Comparison of ENCODE assay signal across 1 cellular context in the genomic region with DNA sequence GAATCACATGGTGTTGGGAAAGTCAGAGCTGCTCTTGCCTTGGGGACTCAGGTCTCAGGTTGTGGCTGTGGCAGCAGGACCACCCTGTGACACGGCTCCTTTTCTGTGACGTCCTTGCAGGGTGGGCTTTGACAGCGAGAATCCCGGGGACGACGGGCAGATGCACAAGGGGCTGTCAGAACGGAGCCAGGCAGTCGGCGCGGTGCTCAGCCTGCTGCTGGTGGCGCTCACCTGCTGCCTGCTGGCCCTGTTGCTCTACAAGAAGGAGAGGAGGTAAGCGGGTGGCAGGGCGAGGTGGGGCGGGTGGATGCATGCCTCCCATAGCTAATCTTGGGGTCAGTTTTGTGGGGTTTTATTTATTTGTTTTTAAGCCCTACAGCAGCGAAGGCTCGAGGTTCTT.
TF ChIP-seq lines count a peak whose summit lies in the region.

No MANE protein-coding gene starts in this region.

TF ChIP-seq in GM23338, 12 proteins besides CTCF, POLR2A, EP300 and RAD21 (continued from another document):
- TF ChIP-seq, protein P1, sequence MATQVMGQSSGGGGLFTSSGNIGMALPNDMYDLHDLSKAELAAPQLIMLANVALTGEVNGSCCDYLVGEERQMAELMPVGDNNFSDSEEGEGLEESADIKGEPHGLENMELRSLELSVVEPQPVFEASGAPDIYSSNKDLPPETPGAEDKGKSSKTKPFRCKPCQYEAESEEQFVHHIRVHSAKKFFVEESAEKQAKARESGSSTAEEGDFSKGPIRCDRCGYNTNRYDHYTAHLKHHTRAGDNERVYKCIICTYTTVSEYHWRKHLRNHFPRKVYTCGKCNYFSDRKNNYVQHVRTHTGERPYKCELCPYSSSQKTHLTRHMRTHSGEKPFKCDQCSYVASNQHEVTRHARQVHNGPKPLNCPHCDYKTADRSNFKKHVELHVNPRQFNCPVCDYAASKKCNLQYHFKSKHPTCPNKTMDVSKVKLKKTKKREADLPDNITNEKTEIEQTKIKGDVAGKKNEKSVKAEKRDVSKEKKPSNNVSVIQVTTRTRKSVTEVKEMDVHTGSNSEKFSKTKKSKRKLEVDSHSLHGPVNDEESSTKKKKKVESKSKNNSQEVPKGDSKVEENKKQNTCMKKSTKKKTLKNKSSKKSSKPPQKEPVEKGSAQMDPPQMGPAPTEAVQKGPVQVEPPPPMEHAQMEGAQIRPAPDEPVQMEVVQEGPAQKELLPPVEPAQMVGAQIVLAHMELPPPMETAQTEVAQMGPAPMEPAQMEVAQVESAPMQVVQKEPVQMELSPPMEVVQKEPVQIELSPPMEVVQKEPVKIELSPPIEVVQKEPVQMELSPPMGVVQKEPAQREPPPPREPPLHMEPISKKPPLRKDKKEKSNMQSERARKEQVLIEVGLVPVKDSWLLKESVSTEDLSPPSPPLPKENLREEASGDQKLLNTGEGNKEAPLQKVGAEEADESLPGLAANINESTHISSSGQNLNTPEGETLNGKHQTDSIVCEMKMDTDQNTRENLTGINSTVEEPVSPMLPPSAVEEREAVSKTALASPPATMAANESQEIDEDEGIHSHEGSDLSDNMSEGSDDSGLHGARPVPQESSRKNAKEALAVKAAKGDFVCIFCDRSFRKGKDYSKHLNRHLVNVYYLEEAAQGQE (IDR thresholded peaks at IDR 0.05; ENCODE audit: unreplicated experiment), result no peak
- TF ChIP-seq NANOG (IDR thresholded peaks at IDR 0.05; ENCODE audit: borderline replicate concordance) (no peak), EZH2 (IDR thresholded peaks at IDR 0.05; ENCODE audit: low read depth, unreplicated experiment) (no peak), JUNB (IDR thresholded peaks at IDR 0.05; ENCODE audit: unreplicated experiment) (no peak), POLR2AphosphoS5 (IDR thresholded peaks at IDR 0.05; ENCODE audit: low read depth) (no peak), EZH2phosphoT487 (IDR thresholded peaks at IDR 0.05; ENCODE audit: unreplicated experiment) (no peak)
- TF ChIP-seq, protein P2, sequence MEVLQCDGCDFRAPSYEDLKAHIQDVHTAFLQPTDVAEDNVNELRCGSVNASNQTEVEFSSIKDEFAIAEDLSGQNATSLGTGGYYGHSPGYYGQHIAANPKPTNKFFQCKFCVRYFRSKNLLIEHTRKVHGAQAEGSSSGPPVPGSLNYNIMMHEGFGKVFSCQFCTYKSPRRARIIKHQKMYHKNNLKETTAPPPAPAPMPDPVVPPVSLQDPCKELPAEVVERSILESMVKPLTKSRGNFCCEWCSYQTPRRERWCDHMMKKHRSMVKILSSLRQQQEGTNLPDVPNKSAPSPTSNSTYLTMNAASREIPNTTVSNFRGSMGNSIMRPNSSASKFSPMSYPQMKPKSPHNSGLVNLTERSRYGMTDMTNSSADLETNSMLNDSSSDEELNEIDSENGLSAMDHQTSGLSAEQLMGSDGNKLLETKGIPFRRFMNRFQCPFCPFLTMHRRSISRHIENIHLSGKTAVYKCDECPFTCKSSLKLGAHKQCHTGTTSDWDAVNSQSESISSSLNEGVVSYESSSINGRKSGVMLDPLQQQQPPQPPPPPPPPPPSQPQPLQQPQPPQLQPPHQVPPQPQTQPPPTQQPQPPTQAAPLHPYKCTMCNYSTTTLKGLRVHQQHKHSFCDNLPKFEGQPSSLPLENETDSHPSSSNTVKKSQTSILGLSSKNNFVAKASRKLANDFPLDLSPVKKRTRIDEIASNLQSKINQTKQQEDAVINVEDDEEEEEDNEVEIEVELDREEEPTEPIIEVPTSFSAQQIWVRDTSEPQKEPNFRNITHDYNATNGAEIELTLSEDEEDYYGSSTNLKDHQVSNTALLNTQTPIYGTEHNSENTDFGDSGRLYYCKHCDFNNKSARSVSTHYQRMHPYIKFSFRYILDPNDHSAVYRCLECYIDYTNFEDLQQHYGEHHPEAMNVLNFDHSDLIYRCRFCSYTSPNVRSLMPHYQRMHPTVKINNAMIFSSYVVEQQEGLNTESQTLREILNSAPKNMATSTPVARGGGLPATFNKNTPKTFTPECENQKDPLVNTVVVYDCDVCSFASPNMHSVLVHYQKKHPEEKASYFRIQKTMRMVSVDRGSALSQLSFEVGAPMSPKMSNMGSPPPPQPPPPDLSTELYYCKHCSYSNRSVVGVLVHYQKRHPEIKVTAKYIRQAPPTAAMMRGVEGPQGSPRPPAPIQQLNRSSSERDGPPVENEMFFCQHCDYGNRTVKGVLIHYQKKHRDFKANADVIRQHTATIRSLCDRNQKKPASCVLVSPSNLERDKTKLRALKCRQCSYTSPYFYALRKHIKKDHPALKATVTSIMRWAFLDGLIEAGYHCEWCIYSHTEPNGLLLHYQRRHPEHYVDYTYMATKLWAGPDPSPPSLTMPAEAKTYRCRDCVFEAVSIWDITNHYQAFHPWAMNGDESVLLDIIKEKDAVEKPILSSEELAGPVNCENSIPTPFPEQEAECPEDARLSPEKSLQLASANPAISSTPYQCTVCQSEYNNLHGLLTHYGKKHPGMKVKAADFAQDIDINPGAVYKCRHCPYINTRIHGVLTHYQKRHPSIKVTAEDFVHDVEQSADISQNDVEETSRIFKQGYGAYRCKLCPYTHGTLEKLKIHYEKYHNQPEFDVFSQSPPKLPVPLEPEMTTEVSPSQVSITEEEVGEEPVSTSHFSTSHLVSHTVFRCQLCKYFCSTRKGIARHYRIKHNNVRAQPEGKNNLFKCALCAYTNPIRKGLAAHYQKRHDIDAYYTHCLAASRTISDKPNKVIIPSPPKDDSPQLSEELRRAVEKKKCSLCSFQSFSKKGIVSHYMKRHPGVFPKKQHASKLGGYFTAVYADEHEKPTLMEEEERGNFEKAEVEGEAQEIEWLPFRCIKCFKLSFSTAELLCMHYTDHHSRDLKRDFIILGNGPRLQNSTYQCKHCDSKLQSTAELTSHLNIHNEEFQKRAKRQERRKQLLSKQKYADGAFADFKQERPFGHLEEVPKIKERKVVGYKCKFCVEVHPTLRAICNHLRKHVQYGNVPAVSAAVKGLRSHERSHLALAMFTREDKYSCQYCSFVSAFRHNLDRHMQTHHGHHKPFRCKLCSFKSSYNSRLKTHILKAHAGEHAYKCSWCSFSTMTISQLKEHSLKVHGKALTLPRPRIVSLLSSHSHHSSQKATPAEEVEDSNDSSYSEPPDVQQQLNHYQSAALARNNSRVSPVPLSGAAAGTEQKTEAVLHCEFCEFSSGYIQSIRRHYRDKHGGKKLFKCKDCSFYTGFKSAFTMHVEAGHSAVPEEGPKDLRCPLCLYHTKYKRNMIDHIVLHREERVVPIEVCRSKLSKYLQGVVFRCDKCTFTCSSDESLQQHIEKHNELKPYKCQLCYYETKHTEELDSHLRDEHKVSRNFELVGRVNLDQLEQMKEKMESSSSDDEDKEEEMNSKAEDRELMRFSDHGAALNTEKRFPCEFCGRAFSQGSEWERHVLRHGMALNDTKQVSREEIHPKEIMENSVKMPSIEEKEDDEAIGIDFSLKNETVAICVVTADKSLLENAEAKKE (CRISPR knock-in tag; IDR thresholded peaks at IDR 0.05), result no peak
